In the genomic region with DNA sequence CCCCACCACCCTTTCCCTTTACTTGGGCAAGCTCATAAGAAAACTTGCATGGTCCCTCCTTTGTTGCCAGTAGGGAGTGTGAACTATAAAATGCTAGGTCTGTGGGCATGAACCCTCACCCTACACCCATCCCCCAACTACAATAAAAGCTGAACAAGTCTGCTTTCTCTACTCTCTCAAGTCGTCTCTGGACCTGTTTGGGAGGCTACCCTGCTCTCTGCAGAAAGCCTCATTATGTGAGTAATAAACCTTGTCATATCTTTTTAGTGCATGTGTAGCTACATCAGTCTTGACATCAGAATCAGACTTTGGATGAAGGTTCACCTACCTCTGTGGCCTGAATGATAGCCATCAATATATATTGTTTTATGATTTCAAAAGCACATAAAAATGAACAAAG, we compare ENCODE assay signal across 26 cellular contexts.
"Had no signal": no experiment of that assay in that cellular context is flagged by ENCODE, and none has a peak within 500 bp of the region (broad histone marks: within the 10 kb centered on the region; RNA-seq: fewer than 3 reads in every experiment).

No MANE protein-coding gene starts in this region.

- ATAC-seq: activated CD4-positive, alpha-beta T cell treated with anti-CD3 and anti-CD28 coated beads for 36 hours; activated T-helper 17 cell treated with anti-CD3 and anti-CD28 coated beads, Interleukin-2, amount 50 U/mL, for 72 hours; PC-3; T-cell had no signal

- DNase-seq: activated CD4-positive, alpha-beta memory T cell treated with anti-CD3 and anti-CD28 coated beads, Interleukin-2, amount 10 ng/mL, durations not matched to agents 7 days and 5 days; activated CD4-positive, alpha-beta T cell treated with anti-CD3 and anti-CD28 coated beads for 36 hours; activated CD4-positive, alpha-beta T cell treated with anti-CD3 and anti-CD28 coated beads, Interleukin-2, amount 50 U/mL, for 1 hour; activated gamma-delta T cell; activated naive CD4-positive, alpha-beta T cell treated with anti-CD3 and anti-CD28 coated beads for 36 hours; activated T-cell treated with anti-CD3 and anti-CD28 coated beads for 4 hours; activated T-cell treated with anti-CD3 and anti-CD28 coated beads, Interleukin-2, amount 50 U/mL, for 48 hours; amygdala; KG1; MV-4-11; NCI-H1092 treated with DMSO at 0.1 percent for 48 hours; NCI-H1417 treated with DMSO at 0.1 percent for 48 hours; NCI-H1694 treated with DMSO at 0.1 percent for 48 hours; NCI-H2029 treated with DMSO at 0.1 percent for 48 hours; NCI-H345; NCI-H510A; NCI-H526 treated with DMSO at 0.1 percent for 48 hours; PC-3; SHP77 treated with DMSO at 0.1 percent for 48 hours; T-cell; T-helper 2 cell; T1000 had no signal

- FAIRE-seq: astrocyte, RCC 7860 had no signal

- H3K27ac ChIP-seq: VCaP had no signal
